ENCODE assay signal across 8 cellular contexts in genomic region chr1:36157115-36157903, GRCh38. TPM values are rescaled to one million over a fixed set of nuclear protein-coding genes. Genes with fewer than 3 reads are reported as not detected.
A peak's percentile ranks its signal among the peaks of the same experiment; 100 is the strongest.
DNase-seq lines count a peak whose midpoint lies in the region; ATAC-seq and TF ChIP-seq lines count a peak whose summit lies in the region.

No MANE protein-coding gene starts in this region.

- H3K27ac Mint-ChIP-seq in WTC11 (no peak overlapping the region; the same call in 1 of the 2 replicates), progenitor cell of endocrine pancreas (peak overlapping the region; percentile 61)

- H3K36me3 Mint-ChIP-seq in WTC11 (no peaks in the 10 kb centered on the region), progenitor cell of endocrine pancreas (ENCODE audit: insufficient read depth) (no peaks in the 10 kb centered on the region)

- DNase-seq in DMS 273 (lab: John Stamatoyannopoulos, UW; ENCODE audit: unreplicated experiment), result peak; percentile 65
- no peak for DNase-seq in DMS 273 treated with DMSO at 0.1 percent for 48 hours (lab: John Stamatoyannopoulos, UW)
- no peak for DNase-seq in WTC11 (ENCODE audit: low spot score)
- no peak for DNase-seq in fibroblast of mammary gland (ENCODE audit: low read depth)
- no peak for DNase-seq in progenitor cell of endocrine pancreas (ENCODE audit: low spot score, unreplicated experiment)
- DNase-seq in NCI-H2171 (lab: John Stamatoyannopoulos, UW), result no peak
- no peak for DNase-seq in glomerular visceral epithelial cell (ENCODE audit: extremely low spot score)
- no peak for DNase-seq in EL

- CTCF ChIA-PET in WTC11 (lab: Charles Lee), result interaction anchor here (1.2 to 2.6 kb wide), 10 partner anchors 19 to 185 kb away, joined by 4 to 20 read pairs (median 7); partner anchors contain the start of gene THRAP3

- H3K27me3 Mint-ChIP-seq in WTC11 (ENCODE audit: low read depth) (peaks cover 31% of the 10 kb centered on the region), progenitor cell of endocrine pancreas (no peaks in the 10 kb centered on the region)

- POLR2A ChIA-PET in WTC11 (lab: Charles Lee), result interaction anchor here (1.4 to 1.8 kb wide), 4 partner anchors 19 to 67 kb away, joined by 4 to 12 read pairs (median 7); partner anchors contain the start of gene THRAP3

- H3K4me3 ChIP-seq in fibroblast of mammary gland (ENCODE audit: control insufficient read depth, low read depth, low read length), result peak overlapping the region; percentile 92

- H3K4me3 Mint-ChIP-seq in WTC11 (peak overlapping the region; percentile 79), progenitor cell of endocrine pancreas (ENCODE audit: low read depth) (peak overlapping the region; percentile 87)

- no peak for TF ChIP-seq CTCF in WTC11 (IDR thresholded peaks at IDR 0.05)
- no peak for TF ChIP-seq CTCF in fibroblast of mammary gland (conservative IDR thresholded peaks at IDR 0.05; ENCODE audit: control insufficient read depth, insufficient read depth, low read depth, low read length)
- no peak for TF ChIP-seq CTCF in progenitor cell of endocrine pancreas (IDR thresholded peaks at IDR 0.05; ENCODE audit: unreplicated experiment)

- H3K9me3 Mint-ChIP-seq in WTC11, result no peaks in the 10 kb centered on the region
- no peaks in the 10 kb centered on the region for H3K9me3 Mint-ChIP-seq in progenitor cell of endocrine pancreas (ENCODE audit: low read depth)

- peaks cover 47% of the 10 kb centered on the region for H3K4me1 Mint-ChIP-seq in WTC11
- H3K4me1 Mint-ChIP-seq in progenitor cell of endocrine pancreas (ENCODE audit: low read depth), result peaks cover 45% of the 10 kb centered on the region

- ATAC-seq in WTC11, result no peak

TF ChIP-seq in WTC11, 78 proteins besides CTCF, POLR2A, EP300 and RAD21:
- TF ChIP-seq ATF6 (CRISPR knock-in tag; IDR thresholded peaks at IDR 0.05) (no peak), MYBL2 (CRISPR knock-in tag; IDR thresholded peaks at IDR 0.05) (peak; percentile 33; the same call in 1 of the 2 replicates), SP1 (CRISPR knock-in tag; conservative IDR thresholded peaks at IDR 0.05) (0 out of 2 replicates have a peak, but pooled peaks have one; percentile 71), ZMAT4 (CRISPR knock-in tag; IDR thresholded peaks at IDR 0.05) (no peak)

RNA-seq across cellular contexts. Expression of gene MAP7D1, which starts 1.3 kb away (rescaled TPM):
- total RNA-seq in WTC11 (2021), result 65.0 to 88.7 TPM (median 72.0 TPM) in 3 replicates
- total RNA-seq in progenitor cell of endocrine pancreas, result 98.0 and 109 TPM in 2 replicates

RNA-seq across cellular contexts. Expression of gene TRAPPC3, which starts 8.0 kb away (rescaled TPM):
- 48.9 to 52.5 TPM (median 52.0 TPM) in 3 replicates for total RNA-seq in WTC11 (2021)
- total RNA-seq in progenitor cell of endocrine pancreas, result 61.0 and 63.6 TPM in 2 replicates

RNA-seq across cellular contexts. Expression of gene COL8A2, which starts 32.3 kb away (rescaled TPM):
- total RNA-seq in WTC11 (2021), result 2.3 to 3.5 TPM (median 3.3 TPM) in 3 replicates
- 0.10 and 0.18 TPM in 2 replicates for total RNA-seq in progenitor cell of endocrine pancreas
